Comparison of ENCODE assay signal across 25 cellular contexts in the genomic region with DNA sequence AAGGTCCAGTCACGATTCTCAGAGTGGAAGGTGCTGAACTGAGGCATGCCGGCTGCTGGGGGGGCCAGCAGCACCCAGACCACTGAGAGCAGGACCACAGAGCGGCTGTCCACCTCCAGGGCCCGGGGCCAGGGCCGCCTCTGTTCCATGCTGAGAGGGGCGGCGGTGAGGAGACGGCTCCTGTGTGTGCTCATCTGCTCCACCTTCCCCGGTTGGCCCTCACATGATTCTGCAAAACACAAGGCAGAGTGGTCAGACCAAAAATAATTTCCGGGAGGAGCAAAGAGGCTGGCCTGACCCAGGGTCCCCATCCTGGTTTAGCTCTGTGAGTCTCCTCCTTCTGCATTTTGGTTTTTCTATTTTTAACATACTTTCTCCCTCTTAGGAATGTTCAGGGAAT. TPM values are rescaled to one million over a fixed set of nuclear protein-coding genes. Genes with fewer than 3 reads are reported as not detected.
DNase-seq lines count a peak whose midpoint lies in the region; ATAC-seq and TF ChIP-seq lines count a peak whose summit lies in the region.
"Had no signal": no experiment of that assay in that cellular context is flagged by ENCODE, and none has a peak within 500 bp of the region (broad histone marks: within the 10 kb centered on the region; RNA-seq: fewer than 3 reads in every experiment).

No MANE protein-coding gene starts in this region.

- no peak for TF ChIP-seq EP300 in upper lobe of left lung (IDR thresholded peaks at IDR 0.05)

- H3K27me3 ChIP-seq in rectal smooth muscle tissue (ENCODE audit: control insufficient read depth, insufficient read depth, low read length): no peaks in the 10 kb centered on the region
- H3K27me3 ChIP-seq in upper lobe of left lung: no peaks in the 10 kb centered on the region
- H3K27me3 ChIP-seq in right lobe of liver: no peaks in the 10 kb centered on the region
- H3K27me3 ChIP-seq: pancreas had no signal

- ATAC-seq in left lobe of liver (peak; percentile 16), upper lobe of left lung (ENCODE audit: low FRiP score in 2 of 2) (no peak), right lobe of liver (no peak)
- ATAC-seq: activated T-cell treated with anti-CD3 and anti-CD28 coated beads, Interleukin-2, amount 50 U/mL, for 4 hours; HCT116; pancreas had no signal

- DNase-seq in coronary artery (ENCODE audit: low spot score) (no peak), left lobe of liver (ENCODE audit: low spot score) (no peak), upper lobe of left lung (peak in 1 of 2 donors; percentile 68), right lobe of liver (no peak), HUDEP-2 (lab: John Stamatoyannopoulos, UW; ENCODE audit: unreplicated experiment in 76 of 76) (no peak)
- no peak for DNase-seq in stimulated activated CD4-positive, alpha-beta T cell treated with anti-CD3 and anti-CD28 coated beads, Interleukin-4, amount 100 ng/mL, for 1 hour
- DNase-seq: activated CD4-positive, alpha-beta T cell treated with anti-CD3 and anti-CD28 coated beads, Interleukin-2, amount 10 ng/mL, durations not matched to agents 24 days and 14 days; activated naive CD4-positive, alpha-beta T cell treated with anti-CD3 and anti-CD28 coated beads, Interleukin-2, amount 50 U/mL, for 16 hours; activated T-cell treated with anti-CD3 and anti-CD28 coated beads, Interleukin-2, amount 50 U/mL, for 4 hours; amygdala; CD4-positive, CD25-positive, alpha-beta regulatory T cell; left cardiac atrium; NCI-H1048; NCI-H187; NCI-H526 treated with DMSO at 0.1 percent for 48 hours; pancreas; RPMI8226; SK-N-SH; small intestine; stimulated activated CD4-positive, alpha-beta T cell treated with anti-CD3 and anti-CD28 coated beads, Interleukin-2, amount 100 ng/mL, for 24 hours; T-helper 9 cell; WERI-Rb-1 had no signal

- H3K36me3 ChIP-seq in rectal smooth muscle tissue (ENCODE audit: control insufficient read depth, insufficient read depth, low read length) (peaks cover 22% of the 10 kb centered on the region), upper lobe of left lung (peaks cover 7 to 37% (median 24%) of the 10 kb centered on the region in 4 donors), right lobe of liver (peaks cover 0 to 14% (median 2%) of the 10 kb centered on the region in 4 donors)

- TF ChIP-seq POLR2A in upper lobe of left lung (IDR thresholded peaks at IDR 0.05) (no peak), right lobe of liver (IDR thresholded peaks at IDR 0.05) (no peak)

- H3K9me3 ChIP-seq in upper lobe of left lung (no peaks in the 10 kb centered on the region), right lobe of liver (no peaks in the 10 kb centered on the region)
- H3K9me3 ChIP-seq: pancreas, SK-N-SH had no signal

- TF ChIP-seq CTCF in coronary artery (IDR thresholded peaks at IDR 0.05): no peak
- no peak for TF ChIP-seq CTCF in upper lobe of left lung (IDR thresholded peaks at IDR 0.05)
- no peak for TF ChIP-seq CTCF in right lobe of liver (IDR thresholded peaks at IDR 0.05)

- H3K4me3 ChIP-seq in coronary artery (no peak overlapping the region), rectal smooth muscle tissue (ENCODE audit: low read length) (no peak overlapping the region), upper lobe of left lung (no peak overlapping the region), right lobe of liver (no peak overlapping the region)
- H3K4me3 ChIP-seq: pancreas had no signal

- H3K4me1 ChIP-seq in rectal smooth muscle tissue (ENCODE audit: control insufficient read depth, insufficient read depth, low read length) (peaks cover 4% of the 10 kb centered on the region), upper lobe of left lung (peaks cover 66 to 86% (median 81%) of the 10 kb centered on the region in 4 donors), right lobe of liver (peaks cover 0 to 2% (median 0%) of the 10 kb centered on the region in 4 donors)

- WGBS in upper lobe of left lung, 2 donors: 48 to 80% methylated on average over 3 to 10 of the region's 10 CpGs
- 40% methylated on average over 1 of the region's 10 CpGs for WGBS in right lobe of liver (ENCODE audit: insufficient coverage, low coverage, low lambda C conversion rate, missing lambda C conversion rate)

- H3K9ac ChIP-seq in rectal smooth muscle tissue (ENCODE audit: low read length): no peak overlapping the region
- H3K9ac ChIP-seq: SK-N-SH had no signal

- H3K27ac ChIP-seq in coronary artery: peak overlapping the region; percentile 79 to 86
- H3K27ac ChIP-seq in rectal smooth muscle tissue (ENCODE audit: low read depth, low read length): peak overlapping the region; percentile 52
- H3K27ac ChIP-seq in upper lobe of left lung: peak overlapping the region in 3 of 4 donors; percentile 80 to 85 (median 82)
- no peak overlapping the region for H3K27ac ChIP-seq in right lobe of liver
- H3K27ac ChIP-seq: HL-60, pancreas, WERI-Rb-1 had no signal

- intact Hi-C loops in right lobe of liver (cut with DNase I): no loop called here

RNA-seq across cellular contexts. Expression of gene PLXNA2, which starts 26.4 kb away (rescaled TPM):
- total RNA-seq in left lobe of liver (9.3 TPM), upper lobe of left lung (100 to 1,000 TPM in 3 of 6 donors, 10 to 100 TPM in 3; 77.5 to 150 (median 101) TPM), right lobe of liver (10 to 100 TPM in 2 of 6 experiments, 1 to 10 TPM in 4; 5.6 to 20.8 (median 9.3) TPM)
- total RNA-seq: activated CD4-positive, alpha-beta T cell treated with anti-CD3 and anti-CD28 coated beads, Interleukin-2, amount 10 ng/mL, durations not matched to agents 24 days and 14 days had no signal

Comparison
In these comparisons a context has a peak if more than half of its experiments do, and no peak if none do; other contexts are left out.
1. H3K27ac ChIP-seq: peak in coronary artery (2 of 2), rectal smooth muscle tissue (single experiment) and upper lobe of left lung (3 of 4); none in right lobe of liver (0 of 3).